In genomic region chr19:14337510-14337909, GRCh38 we compare ENCODE assay signal across 11 cellular contexts. TPM values are rescaled to one million over a fixed set of nuclear protein-coding genes. Genes with fewer than 3 reads are reported as not detected.
A peak's percentile ranks its signal among the peaks of the same experiment; 100 is the strongest.
DNase-seq lines count a peak whose midpoint lies in the region; TF ChIP-seq lines count a peak whose summit lies in the region.
"Had no signal": no experiment of that assay in that cellular context is flagged by ENCODE, and none has a peak within 500 bp of the region (broad histone marks: within the 10 kb centered on the region; RNA-seq: fewer than 3 reads in every experiment).

No MANE protein-coding gene starts in this region.

- H3K9me3 ChIP-seq in spleen, result peaks cover 0 to 9% (median 0%) of the 10 kb centered on the region in 8 donors

- H3K36me3 ChIP-seq in spleen, result no peaks in the 10 kb centered on the region

- H3K27me3 ChIP-seq in spleen (replicated peaks in 1 of 7), result peaks cover 0 to 7% (median 0%) of the 10 kb centered on the region in 7 donors

- no peak overlapping the region for H3K27ac ChIP-seq in spleen
- H3K27ac ChIP-seq: 22Rv1 had no signal

- H3K9me3 Mint-ChIP-seq in nephron progenitor cell, result peaks cover 5% of the 10 kb centered on the region

- H3K4me3 Mint-ChIP-seq in nephron progenitor cell, result no peak overlapping the region
- H3K4me3 Mint-ChIP-seq: brain had no signal

- no peaks in the 10 kb centered on the region for H3K4me1 Mint-ChIP-seq in nephron progenitor cell

- no peaks in the 10 kb centered on the region for H3K27me3 Mint-ChIP-seq in nephron progenitor cell (ENCODE audit: low read depth, poor library complexity)

- TF ChIP-seq CTCF in nephron progenitor cell (IDR thresholded peaks at IDR 0.05) (no peak), spleen (IDR thresholded peaks at IDR 0.05 in 8 of 11, conservative IDR thresholded peaks at IDR 0.05 in 3 of 11) (no peak)

- peaks cover 4% of the 10 kb centered on the region for H3K36me3 Mint-ChIP-seq in nephron progenitor cell (ENCODE audit: low read depth)
- H3K36me3 Mint-ChIP-seq: brain had no signal

- peak; percentile 73 for DNase-seq in DMS 273 (lab: John Stamatoyannopoulos, UW; ENCODE audit: unreplicated experiment)
- no peak for DNase-seq in DMS 273 treated with DMSO at 0.1 percent for 48 hours (lab: John Stamatoyannopoulos, UW)
- peak; percentile 23 for DNase-seq in NCI-H774 (lab: John Stamatoyannopoulos, UW)
- peak; percentile 71 to 77 for DNase-seq in activated T-cell treated with anti-CD3 and anti-CD28 coated beads, Interleukin-2, amount 50 U/mL, for 48 hours
- peak; percentile 46 for DNase-seq in nephron progenitor cell
- no peak for DNase-seq in glomerular visceral epithelial cell (ENCODE audit: extremely low spot score)
- no peak for DNase-seq in NCI-H1048 (lab: John Stamatoyannopoulos, UW)
- no peak for DNase-seq in spleen
- DNase-seq: NCI-H2171 treated with DMSO at 0.1 percent for 48 hours had no signal

- intact Hi-C loops in spleen (cut with DNase I; ENCODE audit: low total_unique reads), result no loop called here

- no peak for TF ChIP-seq POLR2A in spleen (IDR thresholded peaks at IDR 0.05)

- 58 to 75% (median 70%) methylated on average over 13 of the region's 13 CpGs for WGBS in spleen, 5 donors

- H3K4me3 ChIP-seq in spleen, result no peak overlapping the region

- H3K4me1 ChIP-seq in spleen, result peaks cover 0 to 11% (median 7%) of the 10 kb centered on the region in 6 donors

- H3K27ac Mint-ChIP-seq in nephron progenitor cell, result no peak overlapping the region
- H3K27ac Mint-ChIP-seq: brain had no signal

RNA-seq across cellular contexts. Expression of gene ADGRE5, which starts 43.7 kb away (rescaled TPM):
- total RNA-seq in spleen, result 100 to 1,000 TPM; 190 to 455 (median 280) TPM
- 10 to 100 TPM; 42.8 to 87.8 (median 55.7) TPM for polyA plus RNA-seq in spleen

Comparison
In these comparisons a context has a peak if more than half of its experiments do, and no peak if none do; other contexts are left out.
1. DNase-seq: peak in DMS 273 (single experiment), NCI-H774 (single experiment), activated T-cell treated with anti-CD3 and anti-CD28 coated beads, Interleukin-2, amount 50 U/mL, for 48 hours (2 of 2) and nephron progenitor cell (single experiment); none in DMS 273 treated with DMSO at 0.1 percent for 48 hours (single experiment), glomerular visceral epithelial cell (single experiment), NCI-H1048 (single experiment) and spleen (single experiment).